Comparison of ENCODE assay signal across 2 cellular contexts in the genomic region with DNA sequence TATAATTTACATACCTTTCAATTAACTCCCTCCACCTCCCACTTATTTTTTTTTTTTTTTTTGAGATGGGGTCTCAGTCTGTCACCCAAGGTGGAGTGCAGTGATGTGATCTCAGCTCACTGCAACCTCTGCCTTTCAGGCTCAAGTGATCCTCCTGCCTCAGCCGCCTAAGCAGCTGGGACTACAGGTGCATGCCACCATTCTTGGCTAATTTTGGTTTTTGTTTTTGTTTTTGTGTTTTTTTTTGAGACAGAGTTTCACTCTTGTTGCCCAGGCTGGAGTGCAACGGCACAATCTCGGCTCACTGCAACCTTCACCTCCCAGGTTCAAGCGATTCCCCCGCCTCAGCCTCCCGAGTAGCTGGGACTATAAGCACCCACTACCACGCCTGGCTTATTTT. TPM values are rescaled to one million over a fixed set of nuclear protein-coding genes. Genes with fewer than 3 reads are reported as not detected.
"Had no signal": no experiment of that assay in that cellular context is flagged by ENCODE, and none has a peak within 500 bp of the region (broad histone marks: within the 10 kb centered on the region; RNA-seq: fewer than 3 reads in every experiment).

No MANE protein-coding gene starts in this region.

RNA-seq across cellular contexts. Expression of gene ETV4, which starts 36.7 kb away (rescaled TPM):
- total RNA-seq: naive thymus-derived CD8-positive, alpha-beta T cell; natural killer cell had no signal
